ENCODE assay signal across 10 cellular contexts in genomic region chr12:132446535-132447326, GRCh38. TPM values are rescaled to one million over a fixed set of nuclear protein-coding genes. Genes with fewer than 3 reads are reported as not detected.
DNase-seq lines count a peak whose midpoint lies in the region; ATAC-seq, FAIRE-seq and TF ChIP-seq lines count a peak whose summit lies in the region.
"Had no signal": no experiment of that assay in that cellular context is flagged by ENCODE, and none has a peak within 500 bp of the region (broad histone marks: within the 10 kb centered on the region; RNA-seq: fewer than 3 reads in every experiment).

No MANE protein-coding gene starts in this region.

- H3K9me3 Mint-ChIP-seq in activated CD4-positive, alpha-beta T cell treated with anti-CD3 and anti-CD28 coated beads, Interleukin-2, amount 10 ng/mL, durations not matched to agents 7 days and 5 days: no peaks in the 10 kb centered on the region
- no peaks in the 10 kb centered on the region for H3K9me3 Mint-ChIP-seq in stimulated activated effector memory CD8-positive, alpha-beta T cell treated with anti-CD3 and anti-CD28 coated beads, Interleukin-12 subunit alpha, Interleukin-12 subunit beta, amount 100 ng/mL, for 72 hours

- peak overlapping the region; percentile 77 for H3K4me3 Mint-ChIP-seq in activated CD4-positive, alpha-beta T cell treated with anti-CD3 and anti-CD28 coated beads, Interleukin-2, amount 10 ng/mL, durations not matched to agents 7 days and 5 days
- peak overlapping the region; percentile 98 for H3K4me3 Mint-ChIP-seq in T-helper 17 cell
- peak overlapping the region; percentile 97 for H3K4me3 Mint-ChIP-seq in stimulated activated effector memory CD8-positive, alpha-beta T cell treated with anti-CD3 and anti-CD28 coated beads, Interleukin-12 subunit alpha, Interleukin-12 subunit beta, amount 100 ng/mL, for 72 hours

- peaks cover 5% of the 10 kb centered on the region for H3K36me3 Mint-ChIP-seq in activated CD4-positive, alpha-beta T cell treated with anti-CD3 and anti-CD28 coated beads, Interleukin-2, amount 10 ng/mL, durations not matched to agents 7 days and 5 days (ENCODE audit: low read depth)
- H3K36me3 Mint-ChIP-seq in T-helper 17 cell (ENCODE audit: low read depth): no peaks in the 10 kb centered on the region
- H3K36me3 Mint-ChIP-seq in stimulated activated effector memory CD8-positive, alpha-beta T cell treated with anti-CD3 and anti-CD28 coated beads, Interleukin-12 subunit alpha, Interleukin-12 subunit beta, amount 100 ng/mL, for 72 hours: peaks cover 19% of the 10 kb centered on the region

- no peak for ATAC-seq in T-helper 17 cell
- no peak for ATAC-seq in stimulated activated effector memory CD8-positive, alpha-beta T cell treated with anti-CD3 and anti-CD28 coated beads, Interleukin-12 subunit alpha, Interleukin-12 subunit beta, amount 100 ng/mL, for 72 hours

- WGBS in lower leg skin, 2 donors: 80 to 84% methylated on average over 13 of the region's 13 CpGs

- H3K4me3 ChIP-seq in fibroblast of villous mesenchyme (ENCODE audit: low read depth, low read length): peak overlapping the region; percentile 55
- no peak overlapping the region for H3K4me3 ChIP-seq in lower leg skin (ENCODE audit: low read depth, poor library complexity, severe bottlenecking)

- no peak for FAIRE-seq in D721Med (lab: Jason Lieb, UNC)

- no peaks in the 10 kb centered on the region for H3K27me3 Mint-ChIP-seq in activated CD4-positive, alpha-beta T cell treated with anti-CD3 and anti-CD28 coated beads, Interleukin-2, amount 10 ng/mL, durations not matched to agents 7 days and 5 days
- H3K27me3 Mint-ChIP-seq in T-helper 17 cell: no peaks in the 10 kb centered on the region

- peak overlapping the region; percentile 99 for H3K27ac Mint-ChIP-seq in activated CD4-positive, alpha-beta T cell treated with anti-CD3 and anti-CD28 coated beads, Interleukin-2, amount 10 ng/mL, durations not matched to agents 7 days and 5 days
- H3K27ac Mint-ChIP-seq in T-helper 17 cell: peak overlapping the region; percentile 100
- peak overlapping the region; percentile 100 for H3K27ac Mint-ChIP-seq in stimulated activated effector memory CD8-positive, alpha-beta T cell treated with anti-CD3 and anti-CD28 coated beads, Interleukin-12 subunit alpha, Interleukin-12 subunit beta, amount 100 ng/mL, for 72 hours

- TF ChIP-seq CTCF in fibroblast of villous mesenchyme (IDR thresholded peaks at IDR 0.05; ENCODE audit: insufficient read depth, low read depth, low read length): no peak
- TF ChIP-seq CTCF in D721Med (IDR thresholded peaks at IDR 0.05; ENCODE audit: insufficient read depth, missing control alignments): no peak
- TF ChIP-seq CTCF in lower leg skin (IDR thresholded peaks at IDR 0.05): no peak

- H3K9me3 ChIP-seq in T-helper 17 cell (ENCODE audit: control insufficient read depth, low read length, poor library complexity, severe bottlenecking): no peaks in the 10 kb centered on the region

- intact Hi-C loops in lower leg skin (cut with DNase I; ENCODE audit: low total_unique reads): no loop called here

- POLR2A ChIA-PET in activated CD4-positive, alpha-beta T cell treated with anti-CD3 and anti-CD28 coated beads, Interleukin-2, amount 10 ng/mL, durations not matched to agents 7 days and 5 days (lab: Charles Lee): no interaction called here

- CTCF ChIA-PET in activated CD4-positive, alpha-beta T cell treated with anti-CD3 and anti-CD28 coated beads, Interleukin-2, amount 10 ng/mL, durations not matched to agents 7 days and 5 days (lab: Charles Lee): interaction anchor here (0.6 to 1.3 kb wide), 2 partner anchors 13 to 463 kb away, joined by 3 to 4 read pairs; no protein-coding TSS in a partner anchor

- DNase-seq in activated CD4-positive, alpha-beta T cell treated with anti-CD3 and anti-CD28 coated beads, Interleukin-2, amount 10 ng/mL, durations not matched to agents 7 days and 5 days: no peak
- no peak for DNase-seq in activated CD4-positive, alpha-beta T cell treated with anti-CD3 and anti-CD28 coated beads for 4 hours
- DNase-seq in T-helper 17 cell (no peak), fibroblast of villous mesenchyme (ENCODE audit: low read depth) (no peak), glomerular visceral epithelial cell (ENCODE audit: extremely low spot score) (no peak), D721Med (ENCODE audit: insufficient read length, low spot score) (no peak), lower leg skin (ENCODE audit: low spot score in 2 of 2) (no peak)
- DNase-seq in stimulated activated effector memory CD8-positive, alpha-beta T cell treated with anti-CD3 and anti-CD28 coated beads, Interleukin-12 subunit alpha, Interleukin-12 subunit beta, amount 100 ng/mL, for 72 hours (ENCODE audit: low spot score in 2 of 2): no peak
- DNase-seq: cortex of kidney, retina had no signal

- peaks cover 62% of the 10 kb centered on the region for H3K4me1 Mint-ChIP-seq in activated CD4-positive, alpha-beta T cell treated with anti-CD3 and anti-CD28 coated beads, Interleukin-2, amount 10 ng/mL, durations not matched to agents 7 days and 5 days
- H3K4me1 Mint-ChIP-seq in T-helper 17 cell: peaks cover 26% of the 10 kb centered on the region
- H3K4me1 Mint-ChIP-seq in stimulated activated effector memory CD8-positive, alpha-beta T cell treated with anti-CD3 and anti-CD28 coated beads, Interleukin-12 subunit alpha, Interleukin-12 subunit beta, amount 100 ng/mL, for 72 hours: peaks cover 38% of the 10 kb centered on the region

- no peak for TF ChIP-seq POLR2A in lower leg skin (IDR thresholded peaks at IDR 0.05)

RNA-seq across cellular contexts. Expression of gene FBRSL1, which starts 43.2 kb away (rescaled TPM):
- 10 to 100 TPM; 49.8 to 51.1 TPM for total RNA-seq in activated CD4-positive, alpha-beta T cell treated with anti-CD3 and anti-CD28 coated beads, Interleukin-2, amount 10 ng/mL, durations not matched to agents 7 days and 5 days
- total RNA-seq in T-helper 17 cell (10 to 100 TPM; 79.3 to 86.3 TPM), fibroblast of villous mesenchyme (3.9 and 42.5 TPM in 2 replicates), lower leg skin (100 to 1,000 TPM in 1 of 4 donors, 10 to 100 TPM in 3; 15.5 to 250 (median 19.6) TPM)
